In the genomic region with DNA sequence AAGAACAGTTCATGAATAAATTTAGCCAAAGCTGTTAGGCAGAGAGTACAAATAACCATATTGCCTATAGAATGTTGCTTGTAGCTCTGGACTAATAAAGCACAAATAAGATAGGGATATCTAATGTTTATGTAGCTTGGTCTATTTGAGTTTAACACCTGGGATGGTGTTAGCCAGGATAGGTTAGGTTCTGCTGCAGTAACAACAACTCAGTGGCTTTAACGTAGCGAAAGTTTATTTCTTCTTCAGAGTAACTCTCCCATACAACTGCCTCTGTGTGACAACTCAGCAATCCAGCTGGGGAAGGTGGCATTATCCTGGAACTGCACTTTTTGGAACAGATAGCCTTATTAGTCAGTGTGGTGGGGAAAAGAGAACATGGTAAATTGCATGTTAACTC, we compare ENCODE assay signal across 21 cellular contexts. TPM values are rescaled to one million over a fixed set of nuclear protein-coding genes. Genes with fewer than 3 reads are reported as not detected.
A peak's percentile ranks its signal among the peaks of the same experiment; 100 is the strongest.
DNase-seq lines count a peak whose midpoint lies in the region; ATAC-seq, FAIRE-seq and TF ChIP-seq lines count a peak whose summit lies in the region.
"Had no signal": no experiment of that assay in that cellular context is flagged by ENCODE, and none has a peak within 500 bp of the region (broad histone marks: within the 10 kb centered on the region; RNA-seq: fewer than 3 reads in every experiment).

No MANE protein-coding gene starts in this region.

- H3K36me3 ChIP-seq in HepG2 (replicated peaks in 1 of 2; ENCODE audit: control insufficient read depth in 1 of 2, insufficient read depth in 2 of 2, low read length in 2 of 2) (no peaks in the 10 kb centered on the region), right lobe of liver (no peaks in the 10 kb centered on the region), K562 (ENCODE audit: control insufficient read depth, insufficient read depth, low read length) (no peaks in the 10 kb centered on the region), keratinocyte (ENCODE audit: control insufficient read depth in 2 of 2, extremely low read depth in 1 of 2, insufficient read depth in 2 of 2, low read length in 2 of 2) (no peaks in the 10 kb centered on the region)
- H3K36me3 ChIP-seq: BE2C, BLaER1 had no signal

- no peak for DNase-seq in HepG2 (ENCODE audit: low spot score)
- DNase-seq in right lobe of liver, result no peak
- no peak for DNase-seq in K562 (ENCODE audit: extremely low read depth in 1 of 4, low spot score in 3 of 4)
- no peak for DNase-seq in keratinocyte (ENCODE audit: low read depth, low spot score)
- DNase-seq in NCI-H2107 (lab: John Stamatoyannopoulos, UW), result no peak
- DNase-seq in GM03348 (ENCODE audit: low spot score), result no peak
- DNase-seq in natural killer cell treated with Interleukin-12 subunit alpha and Interleukin-12 subunit beta and Interleukin-15 and Interleukin-18, amount 100 ng/mL, for 72 hours (ENCODE audit: low spot score), result no peak
- DNase-seq: 8988T; BE2C; C1 segment of cervical spinal cord; CD4-positive, CD25-positive, alpha-beta regulatory T cell; CD8-positive, alpha-beta memory T cell; DMS79 treated with DMSO at 0.1 percent for 48 hours; GF-D8 had no signal

- H3K4me1 Mint-ChIP-seq in natural killer cell treated with Interleukin-12 subunit alpha and Interleukin-12 subunit beta and Interleukin-15 and Interleukin-18, amount 100 ng/mL, for 72 hours (ENCODE audit: low read depth in 2 of 2), result peaks cover 0 to 3% of the 10 kb centered on the region in 2 donors

- dilution Hi-C loops in keratinocyte (cut with MboI; ENCODE audit: extremely low pct_ligation_motif_present, low sequenced_read_pairs), result no loop called here

- H3K4me1 ChIP-seq in HepG2 (ENCODE audit: insufficient read depth, low read length) (peaks cover 14% of the 10 kb centered on the region), right lobe of liver (peaks cover 0 to 8% (median 0%) of the 10 kb centered on the region in 4 donors), K562 (replicated peaks in 1 of 2; ENCODE audit: control insufficient read depth in 2 of 2, insufficient read depth in 2 of 2, low read length in 2 of 2) (no peaks in the 10 kb centered on the region), keratinocyte (ENCODE audit: control insufficient read depth, extremely low read depth, insufficient read depth, low read length) (no peaks in the 10 kb centered on the region)
- H3K4me1 ChIP-seq: BE2C had no signal

- no peak for TF ChIP-seq EP300 in HepG2 (IDR thresholded peaks at IDR 0.05; ENCODE audit: low read depth in 2 of 2, low read length in 2 of 2)
- TF ChIP-seq EP300 in HepG2 (CRISPR knock-in tag; IDR thresholded peaks at IDR 0.05; ENCODE audit: borderline replicate concordance), result no peak
- no peak for TF ChIP-seq EP300 in K562 (IDR thresholded peaks at IDR 0.05; ENCODE audit: low read length)

- CTCF ChIA-PET in HepG2 (lab: Yijun Ruan, JAX; ENCODE audit: low intra/inter-chr PET ratio, low total read pairs), result interaction anchor here (0.6 to 0.8 kb wide), 2 partner anchors 14 to 115 kb away, joined by 3 read pairs; no protein-coding TSS in a partner anchor
- CTCF ChIA-PET in K562 (lab: Yijun Ruan, JAX; ENCODE audit: low intra/inter-chr PET ratio), result no interaction called here

- no peaks in the 10 kb centered on the region for H3K79me2 ChIP-seq in HepG2 (ENCODE audit: insufficient read depth, low read length)
- no peaks in the 10 kb centered on the region for H3K79me2 ChIP-seq in K562 (ENCODE audit: control insufficient read depth, insufficient read depth, low read length)
- H3K79me2 ChIP-seq in keratinocyte (ENCODE audit: control insufficient read depth, insufficient read depth, low read length), result no peaks in the 10 kb centered on the region

- ATAC-seq in HepG2, result no peak
- ATAC-seq in right lobe of liver, result no peak
- ATAC-seq in K562, result no peak
- ATAC-seq in natural killer cell treated with Interleukin-12 subunit alpha and Interleukin-12 subunit beta and Interleukin-15 and Interleukin-18, amount 100 ng/mL, for 72 hours, result no peak

- no peaks in the 10 kb centered on the region for H3K36me3 Mint-ChIP-seq in natural killer cell treated with Interleukin-12 subunit alpha and Interleukin-12 subunit beta and Interleukin-15 and Interleukin-18, amount 100 ng/mL, for 72 hours
- H3K36me3 Mint-ChIP-seq: CD14-positive monocyte; CD4-positive, alpha-beta memory T cell; CD4-positive, CD25-positive, alpha-beta regulatory T cell; CD8-positive, alpha-beta memory T cell had no signal

- H3K4me3 Mint-ChIP-seq in natural killer cell treated with Interleukin-12 subunit alpha and Interleukin-12 subunit beta and Interleukin-15 and Interleukin-18, amount 100 ng/mL, for 72 hours, result no peak overlapping the region
- H3K4me3 Mint-ChIP-seq: CD4-positive, alpha-beta memory T cell; CD4-positive, CD25-positive, alpha-beta regulatory T cell had no signal

- no peak for TF ChIP-seq CTCF in HepG2 (CRISPR knock-in tag; IDR thresholded peaks at IDR 0.05)
- TF ChIP-seq CTCF in right lobe of liver (IDR thresholded peaks at IDR 0.05), result no peak
- no peak for TF ChIP-seq CTCF in K562 (IDR thresholded peaks at IDR 0.05 in 2 of 3, conservative IDR thresholded peaks at IDR 0.05 in 1 of 3; ENCODE audit: insufficient read depth in 2 of 3, low read depth in 1 of 3, low read length in 3 of 3)
- no peak for TF ChIP-seq CTCF in keratinocyte (optimal IDR thresholded peaks at IDR 0.05 in 1 of 3, IDR thresholded peaks at IDR 0.05 in 1 of 3, conservative IDR thresholded peaks at IDR 0.05 in 1 of 3; ENCODE audit: extremely low read depth in 1 of 3, insufficient read depth in 2 of 3, low read length in 3 of 3)

- no TSS peak for BruUV-seq in HepG2 (replicated peaks; lab: Mats Ljungman, UMichigan)
- BruUV-seq in K562 (replicated peaks; lab: Mats Ljungman, UMichigan), result no TSS peak

- no peak overlapping the region for H3K27ac ChIP-seq in HepG2 (ENCODE audit: extremely low read length, insufficient read depth, low read length)
- no peak overlapping the region for H3K27ac ChIP-seq in right lobe of liver
- no peak overlapping the region for H3K27ac ChIP-seq in K562 (ENCODE audit: extremely low read depth, low read depth, low read length)
- H3K27ac ChIP-seq in keratinocyte (ENCODE audit: control insufficient read depth, insufficient read depth, low read length), result no peak overlapping the region
- H3K27ac ChIP-seq: BLaER1 had no signal

- H3K27me3 Mint-ChIP-seq in natural killer cell treated with Interleukin-12 subunit alpha and Interleukin-12 subunit beta and Interleukin-15 and Interleukin-18, amount 100 ng/mL, for 72 hours, result peaks cover 0 to 7% of the 10 kb centered on the region in 2 donors

- no peaks in the 10 kb centered on the region for H3K9me1 ChIP-seq in K562 (ENCODE audit: control insufficient read depth, insufficient read depth, low read length)
- no peaks in the 10 kb centered on the region for H3K9me1 ChIP-seq in keratinocyte (ENCODE audit: control insufficient read depth, extremely low read depth, insufficient read depth, low read length)

- H2AFZ ChIP-seq in HepG2 (ENCODE audit: low read length), result no peak overlapping the region
- H2AFZ ChIP-seq in K562 (ENCODE audit: low read depth, low read length), result no peak overlapping the region
- H2AFZ ChIP-seq in keratinocyte (ENCODE audit: control insufficient read depth, low read length), result no peak overlapping the region

- 49% methylated on average over 2 of the region's 2 CpGs for WGBS in HepG2 (ENCODE audit: low lambda C conversion rate)
- WGBS in right lobe of liver (ENCODE audit: insufficient coverage, low coverage, low lambda C conversion rate, missing lambda C conversion rate), result 100% methylated on average over 2 of the region's 2 CpGs
- WGBS in K562 (ENCODE audit: insufficient coverage, low coverage, missing lambda C conversion rate), result 0% methylated on average over 2 of the region's 2 CpGs

- no peak overlapping the region for H3K4me2 ChIP-seq in HepG2 (ENCODE audit: low read depth, low read length)
- H3K4me2 ChIP-seq in K562 (ENCODE audit: insufficient read depth, low read length), result no peak overlapping the region
- no peak overlapping the region for H3K4me2 ChIP-seq in keratinocyte (ENCODE audit: control insufficient read depth, extremely low read depth, insufficient read depth, low read depth, low read length)
- H3K4me2 ChIP-seq: BLaER1 had no signal

- FAIRE-seq in HepG2 (lab: Jason Lieb, UNC) (no peak), K562 (lab: Jason Lieb, UNC) (no peak), keratinocyte (lab: Jason Lieb, UNC) (peak; percentile 36)
- FAIRE-seq: G401.6 had no signal

- H3K27ac Mint-ChIP-seq in natural killer cell treated with Interleukin-12 subunit alpha and Interleukin-12 subunit beta and Interleukin-15 and Interleukin-18, amount 100 ng/mL, for 72 hours, result no peak overlapping the region
- H3K27ac Mint-ChIP-seq: CD4-positive, alpha-beta memory T cell; CD4-positive, CD25-positive, alpha-beta regulatory T cell; CD8-positive, alpha-beta memory T cell had no signal

- no peak overlapping the region for H3K4me3 ChIP-seq in HepG2 (replicated peaks in 1 of 3; ENCODE audit: insufficient read depth in 1 of 3, low read depth in 2 of 3, low read length in 3 of 3)
- H3K4me3 ChIP-seq in right lobe of liver, result no peak overlapping the region
- H3K4me3 ChIP-seq in K562, result no peak overlapping the region
- H3K4me3 ChIP-seq in keratinocyte (ENCODE audit: control insufficient read depth in 2 of 3, extremely low read depth in 1 of 3, insufficient read depth in 2 of 3, low read depth in 1 of 3, low read length in 3 of 3), result no peak overlapping the region
- H3K4me3 ChIP-seq: BLaER1, GM12878 had no signal

- TF ChIP-seq RAD21 in HepG2 (CRISPR knock-in tag; IDR thresholded peaks at IDR 0.05) (no peak), K562 (CRISPR knock-in tag; conservative IDR thresholded peaks at IDR 0.05 in 1 of 2, IDR thresholded peaks at IDR 0.05 in 1 of 2) (no peak)

- H3K9me3 ChIP-seq in HepG2 (ENCODE audit: low read length) (no peaks in the 10 kb centered on the region), right lobe of liver (no peaks in the 10 kb centered on the region), K562 (replicated peaks; ENCODE audit: control insufficient read depth, insufficient read depth, low read depth, low read length) (no peaks in the 10 kb centered on the region), keratinocyte (ENCODE audit: control insufficient read depth, low read depth, low read length) (no peaks in the 10 kb centered on the region)
- H3K9me3 ChIP-seq: BE2C, BLaER1 had no signal

- H3K9ac ChIP-seq in HepG2 (ENCODE audit: insufficient read depth, low read depth, low read length) (no peak overlapping the region), K562 (ENCODE audit: insufficient read depth in 1 of 2, low read depth in 2 of 2, low read length in 2 of 2) (no peak overlapping the region), keratinocyte (ENCODE audit: control insufficient read depth, extremely low read depth, insufficient read depth, low read length) (no peak overlapping the region)
- H3K9ac ChIP-seq: BLaER1 had no signal

- H4K20me1 ChIP-seq in HepG2 (ENCODE audit: insufficient read depth, low read length) (no peaks in the 10 kb centered on the region), K562 (replicated peaks; ENCODE audit: control insufficient read depth, insufficient read depth, low read length) (no peaks in the 10 kb centered on the region), keratinocyte (ENCODE audit: control insufficient read depth, extremely low read depth, insufficient read depth, low read length) (no peaks in the 10 kb centered on the region)
- H4K20me1 ChIP-seq: BLaER1 had no signal

- in situ Hi-C loops in HepG2 (cut with HindIII; ENCODE audit: extremely low pct_ligation_motif_present, low pct_unique_long_range_greater_than_20kb) (no loop called here), K562 (cut with MboI) (no loop called here)

- intact Hi-C loops in HepG2 (cut with micrococcal nuclease; ENCODE audit: unreplicated experiment) (loop anchor here (1.0 kb wide), 1 partner anchor 116 kb away; no protein-coding TSS in a partner anchor), right lobe of liver (cut with DNase I) (loop anchor here in 1 of 2 donors (10.0 kb wide), 1 partner anchor 114 kb away; no protein-coding TSS in a partner anchor), K562 (cut with micrococcal nuclease) (no loop called here)

- no peaks in the 10 kb centered on the region for H3K27me3 ChIP-seq in HepG2 (ENCODE audit: control insufficient read depth in 1 of 2, insufficient read depth in 2 of 2, low read length in 2 of 2)
- H3K27me3 ChIP-seq in right lobe of liver, result no peaks in the 10 kb centered on the region
- no peaks in the 10 kb centered on the region for H3K27me3 ChIP-seq in K562 (ENCODE audit: control insufficient read depth in 2 of 2, insufficient read depth in 2 of 2, low read length in 2 of 2)
- no peaks in the 10 kb centered on the region for H3K27me3 ChIP-seq in keratinocyte (ENCODE audit: control insufficient read depth, extremely low read depth, insufficient read depth, low read length)
- H3K27me3 ChIP-seq: BE2C, BLaER1 had no signal

- POLR2A ChIA-PET in HepG2 (lab: Yijun Ruan, JAX) (no interaction called here), K562 (lab: Yijun Ruan, JAX) (no interaction called here)

- no peaks in the 10 kb centered on the region for H3K9me3 Mint-ChIP-seq in natural killer cell treated with Interleukin-12 subunit alpha and Interleukin-12 subunit beta and Interleukin-15 and Interleukin-18, amount 100 ng/mL, for 72 hours
- H3K9me3 Mint-ChIP-seq: CD14-positive monocyte; CD4-positive, alpha-beta memory T cell had no signal

- TF ChIP-seq POLR2A in HepG2 (IDR thresholded peaks at IDR 0.05; ENCODE audit: insufficient read depth in 1 of 2, low read depth in 2 of 2, low read length in 2 of 2) (no peak), right lobe of liver (IDR thresholded peaks at IDR 0.05) (no peak), K562 (conservative IDR thresholded peaks at IDR 0.05) (no peak)

RNA-seq across cellular contexts. Expression of gene STEAP4, which starts 52.2 kb away (rescaled TPM):
- total RNA-seq in HepG2 (2016; rRNA removed; fragmentation: Illumina TruSeq; extraction: Trizol) (not detected in 2 replicates), right lobe of liver (100 to 1,000 TPM in 1 of 6 experiments, 10 to 100 TPM in 5; 16.3 to 158 (median 22.9) TPM), K562 (2014; rRNA removed) (not detected in 2 replicates), K562 (2014; rRNA removed; fragmentation: Illumina TruSeq; extraction: Trizol) (not detected in 2 replicates), K562 (2015; rRNA removed; fragmentation: Illumina TruSeq; extraction: Trizol) (not detected in 2 replicates), K562 (2021) (0.07 and 0.11 TPM in 2 replicates)
- not detected in 2 replicates for total RNA-seq in HepG2 (2016; cell fraction: cytosol; rRNA removed; fragmentation: Illumina TruSeq; extraction: Trizol; ENCODE audit: low read depth)
- not detected in 2 replicates for total RNA-seq in HepG2 (2016; cell fraction: insoluble cytoplasmic fraction; rRNA removed; fragmentation: Illumina TruSeq; extraction: Trizol)
- total RNA-seq in HepG2 (2016; cell fraction: membrane; rRNA removed; fragmentation: Illumina TruSeq; extraction: Trizol), result not detected in 2 replicates
- not detected in 2 replicates for total RNA-seq in HepG2 (2016; cell fraction: nucleus; rRNA removed; fragmentation: Illumina TruSeq; extraction: Trizol)
- polyA plus RNA-seq in HepG2 (2011; rRNA removed) (not detected in 2 replicates), K562 (2011; rRNA removed) (not detected in 2 replicates), K562 (2014; fragmentation: Illumina TruSeq; extraction: Trizol) (not detected in 2 replicates), K562 (2014; fragmentation: Nextera tagmentation; extraction: Ambion mirVana) (not detected), K562 (2014; rRNA removed) (not detected in 2 replicates), keratinocyte (0.52 to 5.8 TPM (median 2.0 TPM) in 3 replicates)
- not detected in 2 replicates for polyA plus RNA-seq in HepG2 (2011; cell fraction: cytosol; rRNA removed)
- not detected in 2 replicates for polyA plus RNA-seq in HepG2 (2011; cell fraction: nucleus; rRNA removed)
- polyA plus RNA-seq in HepG2 (2012), result not detected in 2 replicates
- not detected in 2 replicates for polyA plus RNA-seq in HepG2 (2016; cell fraction: cytosol; fragmentation: Illumina TruSeq; extraction: Trizol; ENCODE audit: low read depth)
- polyA plus RNA-seq in HepG2 (2016; cell fraction: insoluble cytoplasmic fraction; fragmentation: Illumina TruSeq; extraction: Trizol; ENCODE audit: low read depth), result not detected in 2 replicates
- not detected in 2 replicates for polyA plus RNA-seq in HepG2 (2016; cell fraction: membrane; fragmentation: Illumina TruSeq; extraction: Trizol; ENCODE audit: low read depth)
- polyA plus RNA-seq in HepG2 (2016; cell fraction: nucleus; fragmentation: Illumina TruSeq; extraction: Trizol; ENCODE audit: insufficient read depth, low read depth), result not detected in 2 replicates
- polyA minus RNA-seq in HepG2 (2011; rRNA and poly(A)+ RNA removed; ENCODE audit: low replicate concordance), result 19.2 TPM in 1 of 2 replicates, not detected in the other
- polyA minus RNA-seq in HepG2 (2011; cell fraction: cytosol; rRNA and poly(A)+ RNA removed), result not detected in 2 replicates
- not detected in 2 replicates for polyA minus RNA-seq in HepG2 (2011; cell fraction: nucleus; rRNA and poly(A)+ RNA removed)
- total RNA-seq in K562 (2011; cell fraction: chromatin; rRNA removed; ENCODE audit: low replicate concordance), result not detected in 2 replicates
- not detected in 2 replicates for total RNA-seq in K562 (2011; cell fraction: nucleolus; rRNA removed)
- not detected in 2 replicates for total RNA-seq in K562 (2011; cell fraction: nucleoplasm; rRNA removed)
- not detected in 2 replicates for polyA plus RNA-seq in K562 (2011; cell fraction: cytosol; rRNA removed)
- not detected in 2 replicates for polyA plus RNA-seq in K562 (2011; cell fraction: nucleus; rRNA removed)
- not detected in 2 replicates for polyA plus RNA-seq in K562 (2012)
- polyA minus RNA-seq in K562 (2011; rRNA and poly(A)+ RNA removed), result not detected in 2 replicates
- not detected in 2 replicates for polyA minus RNA-seq in K562 (2011; cell fraction: cytosol; rRNA and poly(A)+ RNA removed)
- polyA minus RNA-seq in K562 (2011; cell fraction: nucleus; rRNA and poly(A)+ RNA removed), result not detected in 2 replicates
- polyA plus RNA-seq in keratinocyte (2011; ENCODE audit: low read depth), result 20.3 TPM
- polyA plus RNA-seq in keratinocyte (2011; cell fraction: cytosol; rRNA removed), result 0.43 and 0.77 TPM in 2 replicates
- polyA plus RNA-seq in keratinocyte (2011; cell fraction: nucleus; rRNA removed), result 4.7 and 6.1 TPM in 2 replicates
- 0.39 and 13.3 TPM in 2 replicates for polyA plus RNA-seq in keratinocyte (2012; ENCODE audit: low replicate concordance)
- polyA minus RNA-seq in keratinocyte, result 0.16 to 6.4 TPM (median 2.2 TPM) in 3 replicates
- 0.58 TPM for polyA minus RNA-seq in keratinocyte (2011; cell fraction: cytosol; rRNA and poly(A)+ RNA removed)
- 3.5 and 9.3 TPM in 2 replicates for polyA minus RNA-seq in keratinocyte (2011; cell fraction: nucleus; rRNA and poly(A)+ RNA removed)
- not detected for total RNA-seq in natural killer cell treated with Interleukin-12 subunit alpha and Interleukin-12 subunit beta and Interleukin-15 and Interleukin-18, amount 100 ng/mL, for 72 hours
- total RNA-seq: A673; CD4-positive, alpha-beta memory T cell; CD4-positive, CD25-positive, alpha-beta regulatory T cell; CD8-positive, alpha-beta memory T cell had no signal
- polyA plus RNA-seq: AG04450; CD4-positive, alpha-beta memory T cell; CD4-positive, CD25-positive, alpha-beta regulatory T cell; CD8-positive, alpha-beta memory T cell; GM12878 had no signal

Comparison
In these comparisons a context has a peak if more than half of its experiments do, and no peak if none do; other contexts are left out.
1. RNA of gene STEAP4, which starts 52.2 kb away (total RNA-seq): 16.3 to 158 TPM in right lobe of liver; not detected in natural killer cell treated with Interleukin-12 subunit alpha and Interleukin-12 subunit beta and Interleukin-15 and Interleukin-18, amount 100 ng/mL, for 72 hours, not detected in HepG2 and 0.07 to 0.11 TPM in K562; every median in the first group is over 10 times any median in the second.
2. Of the 241 proteins assayed by ChIP-seq in both HepG2 and K562: peak only in HepG2: none; only in K562: none; in both: ZNF12; in neither: 240.